9 cellular contexts compared by ENCODE assay signal in the genomic region with DNA sequence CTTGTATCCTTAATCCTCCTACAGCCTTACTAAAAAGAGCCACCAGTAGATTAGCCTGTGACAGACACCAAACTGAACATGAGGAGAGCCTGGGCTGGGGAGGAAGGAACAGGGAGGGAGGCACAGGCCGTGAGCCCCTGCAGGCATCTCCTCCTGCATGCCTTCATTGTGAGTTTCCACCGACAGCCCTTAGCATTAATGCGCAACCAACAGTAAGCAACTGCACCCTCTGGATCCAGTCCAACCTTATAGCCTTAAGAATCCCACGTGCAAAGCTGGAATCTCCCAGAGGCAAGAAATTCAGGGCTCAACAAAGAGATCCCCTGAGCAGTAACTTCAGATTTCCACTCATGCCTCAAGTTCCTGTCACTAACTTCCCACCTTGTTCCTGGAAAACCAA.
A peak's percentile ranks its signal among the peaks of the same experiment; 100 is the strongest.
DNase-seq lines count a peak whose midpoint lies in the region; FAIRE-seq and TF ChIP-seq lines count a peak whose summit lies in the region.
"Had no signal": no experiment of that assay in that cellular context is flagged by ENCODE, and none has a peak within 500 bp of the region (broad histone marks: within the 10 kb centered on the region; RNA-seq: fewer than 3 reads in every experiment).

No MANE protein-coding gene starts in this region.

- H3K4me3 ChIP-seq in AG09309 (ENCODE audit: control insufficient read depth, low read depth, low read length) (no peak overlapping the region), Loucy (ENCODE audit: low read length, poor library complexity, severe bottlenecking) (no peak overlapping the region), mucosa of rectum (ENCODE audit: low read length in 2 of 2) (no peak overlapping the region)

- CTCF ChIA-PET in MCF 10A (lab: Yijun Ruan, JAX), result interaction anchor here (0.6 to 4.5 kb wide), 4 partner anchors 16 to 852 kb away, joined by 3 to 21 read pairs (median 3); no protein-coding TSS in a partner anchor

- peaks cover 43% of the 10 kb centered on the region; the same call in 1 of the 2 replicates for H3K36me3 ChIP-seq in Loucy (ENCODE audit: insufficient read depth, low read length)
- no peaks in the 10 kb centered on the region for H3K36me3 ChIP-seq in mucosa of rectum (ENCODE audit: control insufficient read depth in 2 of 2, insufficient read depth in 2 of 2, low read length in 2 of 2)

- TF ChIP-seq CTCF in AG09309 (IDR thresholded peaks at IDR 0.05; ENCODE audit: control insufficient read depth, insufficient read depth, low read depth, low read length, missing control alignments) (no peak), Loucy (conservative IDR thresholded peaks at IDR 0.05; ENCODE audit: low read length) (no peak), MCF 10A (IDR thresholded peaks at IDR 0.05; ENCODE audit: unreplicated experiment) (no peak), D721Med (IDR thresholded peaks at IDR 0.05; ENCODE audit: insufficient read depth, missing control alignments) (no peak)

- intact Hi-C loops in MCF 10A (cut with micrococcal nuclease), result loop anchor here (2.0 to 5.0 kb wide), 2 partner anchors 18 to 130 kb away; no protein-coding TSS in a partner anchor

- H3K36me3 Mint-ChIP-seq in MCF 10A (ENCODE audit: insufficient read depth, unreplicated experiment), result peaks cover 7% of the 10 kb centered on the region

- peak overlapping the region; percentile 96 for H3K4me2 ChIP-seq in Loucy (ENCODE audit: low read depth, low read length, poor library complexity, severe bottlenecking)

- no peaks in the 10 kb centered on the region for H3K27me3 Mint-ChIP-seq in MCF 10A (ENCODE audit: insufficient read depth, unreplicated experiment)

- no peaks in the 10 kb centered on the region; the same call in 1 of the 2 replicates for H3F3A ChIP-seq in Loucy (ENCODE audit: low read depth)

- no TSS peak for BruUV-seq in MCF 10A (replicated peaks; lab: Mats Ljungman, UMichigan)

- H3K9me3 Mint-ChIP-seq in MCF 10A (ENCODE audit: unreplicated experiment), result no peaks in the 10 kb centered on the region

- H2AFZ ChIP-seq in Loucy (ENCODE audit: low read length), result no peak overlapping the region

- peak overlapping the region; percentile 4 for H3K9ac ChIP-seq in Loucy (ENCODE audit: low read depth, low read length, poor library complexity, severe bottlenecking)
- no peak overlapping the region for H3K9ac ChIP-seq in mucosa of rectum (ENCODE audit: low read depth in 1 of 2, low read length in 2 of 2)

- H3K79me2 ChIP-seq in Loucy (ENCODE audit: insufficient read depth, low read length), result peaks cover 100% of the 10 kb centered on the region

- H3K4me3 Mint-ChIP-seq in MCF 10A (ENCODE audit: unreplicated experiment), result peak overlapping the region; percentile 38

- H3K27ac ChIP-seq in mucosa of rectum (ENCODE audit: low read depth in 2 of 2, low read length in 2 of 2), result peak overlapping the region; percentile 62 to 69

- no peak for FAIRE-seq in D721Med (lab: Jason Lieb, UNC)
- FAIRE-seq in H54 (lab: Jason Lieb, UNC), result no peak
- FAIRE-seq: islet of Langerhans had no signal

- TF ChIP-seq POLR2A in H54 (IDR thresholded peaks at IDR 0.05; ENCODE audit: low read depth, low read length), result no peak

- peaks cover 77% of the 10 kb centered on the region for H3K4me1 Mint-ChIP-seq in MCF 10A (ENCODE audit: insufficient read depth, unreplicated experiment)

- POLR2A ChIA-PET in MCF 10A (lab: Yijun Ruan, JAX), result interaction anchor here (0.7 to 11.9 kb wide), 10 partner anchors 9 to 302 kb away, joined by 3 to 124 read pairs (median 5); no protein-coding TSS in a partner anchor

- H3K4me1 ChIP-seq in Loucy (ENCODE audit: insufficient read depth, low read length, poor library complexity, severe bottlenecking) (peaks cover 91% of the 10 kb centered on the region), mucosa of rectum (ENCODE audit: control insufficient read depth in 2 of 2, insufficient read depth in 2 of 2, low read length in 2 of 2) (peaks cover 62 to 65% of the 10 kb centered on the region in 2 donors)

- H3K9me3 ChIP-seq in Loucy (ENCODE audit: insufficient read depth, low read depth, low read length), result no peaks in the 10 kb centered on the region
- no peaks in the 10 kb centered on the region for H3K9me3 ChIP-seq in mucosa of rectum (ENCODE audit: control insufficient read depth in 2 of 2, low read length in 2 of 2)

- peak; percentile 77 for DNase-seq in AG09309 (ENCODE audit: low read depth)
- peak; percentile 90 for DNase-seq in MCF 10A (ENCODE audit: unreplicated experiment)
- no peak for DNase-seq in activated CD4-positive, CD25-positive, alpha-beta regulatory T cell (lab: John Stamatoyannopoulos, UW)
- DNase-seq in D721Med (ENCODE audit: insufficient read length, low spot score), result no peak
- DNase-seq in H54 (ENCODE audit: insufficient read length, low spot score), result no peak
- DNase-seq in NCI-H510A treated with DMSO at 0.1 percent for 48 hours (lab: John Stamatoyannopoulos, UW), result no peak

- H3K27me3 ChIP-seq in Loucy (ENCODE audit: insufficient read depth, low read length, poor library complexity, severe bottlenecking), result no peaks in the 10 kb centered on the region
- no peaks in the 10 kb centered on the region for H3K27me3 ChIP-seq in mucosa of rectum (ENCODE audit: control insufficient read depth in 2 of 2, insufficient read depth in 2 of 2, low read length in 2 of 2)

- peaks cover 100% of the 10 kb centered on the region for H4K20me1 ChIP-seq in Loucy (ENCODE audit: insufficient read depth, low read length, poor library complexity, severe bottlenecking)

- peak overlapping the region; percentile 93 for H3K27ac Mint-ChIP-seq in MCF 10A (ENCODE audit: low read depth, unreplicated experiment)

- no peaks in the 10 kb centered on the region for H3K9me2 ChIP-seq in Loucy (replicated peaks; ENCODE audit: low read depth, low read length)

Comparison
In these comparisons a context has a peak if more than half of its experiments do, and no peak if none do; other contexts are left out.
1. DNase-seq: peak in AG09309 (single experiment) and MCF 10A (single experiment); none in activated CD4-positive, CD25-positive, alpha-beta regulatory T cell (0 of 4), D721Med (single experiment), H54 (single experiment) and NCI-H510A treated with DMSO at 0.1 percent for 48 hours (single experiment).